ENCODE assay signal across 17 cellular contexts in genomic region chr6:44131880-44132279, GRCh38. TPM values are rescaled to one million over a fixed set of nuclear protein-coding genes. Genes with fewer than 3 reads are reported as not detected.
A peak's percentile ranks its signal among the peaks of the same experiment; 100 is the strongest.
DNase-seq lines count a peak whose midpoint lies in the region; ATAC-seq and TF ChIP-seq lines count a peak whose summit lies in the region.
"Had no signal": no experiment of that assay in that cellular context is flagged by ENCODE, and none has a peak within 500 bp of the region (broad histone marks: within the 10 kb centered on the region; RNA-seq: fewer than 3 reads in every experiment).

No MANE protein-coding gene starts in this region.

- peak overlapping the region; percentile 66 to 94 (median 85); a peak in 20 of 22 replicates for H3K4me2 ChIP-seq in BLaER1 treated with 17β-estradiol and CSF1 and Interleukin-3, amounts not matched to agents 10 nM and 100 nM
- no peak overlapping the region for H3K4me2 ChIP-seq in H9 (ENCODE audit: insufficient read depth, insufficient read length, low read length)
- H3K4me2 ChIP-seq: SK-N-SH had no signal

- H2AK5ac ChIP-seq in H9 (ENCODE audit: insufficient read length, low read length) = no peak overlapping the region

- H2AFZ ChIP-seq in H9 (ENCODE audit: low read length) = no peak overlapping the region

- H3T11ph ChIP-seq in H9 (ENCODE audit: low read length) = no peak overlapping the region

- H3K9ac ChIP-seq in BLaER1 treated with 17β-estradiol and CSF1 and Interleukin-3, amounts not matched to agents 10 nM and 100 nM = peak overlapping the region in 2 of 11 experiments; percentile 53 to 65; a peak in 1 of 22 replicates
- no peak overlapping the region for H3K9ac ChIP-seq in H9 (ENCODE audit: extremely low read depth, insufficient read length, low read length)
- H3K9ac ChIP-seq: SK-N-SH had no signal

- peaks cover 6% of the 10 kb centered on the region for H3K23me2 ChIP-seq in H9 (ENCODE audit: insufficient read length, low read depth, low read length, poor library complexity, severe bottlenecking)

- H4K8ac ChIP-seq in H9 (replicated peaks; ENCODE audit: insufficient read length, low read depth, low read length) = no peak overlapping the region

- H3K27me3 Mint-ChIP-seq in H9 (ENCODE audit: low read depth) = no peaks in the 10 kb centered on the region; the same call in 1 of the 2 replicates
- H3K27me3 Mint-ChIP-seq: B cell had no signal

- CTCF ChIA-PET in RWPE1 (lab: Yijun Ruan, JAX) = interaction anchor here (0.6 kb wide), 1 partner anchor 205 kb away, joined by 3 read pairs; no protein-coding TSS in a partner anchor

- no CpG with 5 or more reads among the region's 2 CpGs for WGBS in H9 (ENCODE audit: extremely low coverage, insufficient read length, low lambda C conversion rate)

- H4K91ac ChIP-seq in H9 (ENCODE audit: insufficient read length, low read depth, low read length) = no peak overlapping the region

- H3K4me3 Mint-ChIP-seq in H9 = peak overlapping the region in 1 of 2 experiments; percentile 17; a peak in 1 of 5 replicates
- H3K4me3 Mint-ChIP-seq: activated naive CD4-positive, alpha-beta T cell treated with anti-CD3 and anti-CD28 coated beads, Interleukin-2, amount 10 ng/mL, durations not matched to agents 7 days and 5 days; B cell had no signal

- peaks cover 0 to 29% (median 7%) of the 10 kb centered on the region in 11 experiments; a peak in 13 of 22 replicates for H3K36me3 ChIP-seq in BLaER1 treated with 17β-estradiol and CSF1 and Interleukin-3, amounts not matched to agents 10 nM and 100 nM
- H3K36me3 ChIP-seq: cardiac muscle cell had no signal

- H2BK12ac ChIP-seq in H9 (ENCODE audit: insufficient read length, low read depth, low read length) = no peak overlapping the region

- no peak overlapping the region for H3K4me3 ChIP-seq in BLaER1 treated with 17β-estradiol and CSF1 and Interleukin-3, amounts not matched to agents 10 nM and 100 nM
- H3K4me3 ChIP-seq: cardiac muscle cell, gastrocnemius medialis had no signal

- peaks cover 32 to 68% (median 61%) of the 10 kb centered on the region in 10 experiments for H3K4me1 ChIP-seq in BLaER1 treated with 17β-estradiol and CSF1 and Interleukin-3, amounts not matched to agents 10 nM and 100 nM
- no peaks in the 10 kb centered on the region for H3K4me1 ChIP-seq in H9 (ENCODE audit: insufficient read depth, low read length)

- H3K36me3 Mint-ChIP-seq in H9 (ENCODE audit: insufficient read depth in 1 of 3, low read depth in 3 of 3) = peaks cover 14 to 19% (median 18%) of the 10 kb centered on the region in 3 experiments

- no peaks in the 10 kb centered on the region for H3K9me3 ChIP-seq in BLaER1 treated with 17β-estradiol and CSF1 and Interleukin-3, amounts not matched to agents 10 nM and 100 nM (replicated peaks in 1 of 11)
- H3K9me3 ChIP-seq in H9 (ENCODE audit: control insufficient read depth, low read depth, low read length) = no peaks in the 10 kb centered on the region
- H3K9me3 ChIP-seq: gastrocnemius medialis, SK-N-SH had no signal

- no peak overlapping the region; a peak in 1 of 22 replicates for H3K27ac ChIP-seq in BLaER1 treated with 17β-estradiol and CSF1 and Interleukin-3, amounts not matched to agents 10 nM and 100 nM
- H3K27ac ChIP-seq in H9 (ENCODE audit: insufficient read length, low read depth, low read length) = no peak overlapping the region
- H3K27ac ChIP-seq in RWPE1 = peak overlapping the region; percentile 53

- no peak overlapping the region for H2BK15ac ChIP-seq in H9 (ENCODE audit: low read depth, low read length)

- TF ChIP-seq CTCF in H9 (conservative IDR thresholded peaks at IDR 0.05) (no peak), RWPE1 (conservative IDR thresholded peaks at IDR 0.05; ENCODE audit: low read depth) (no peak)

- POLR2A ChIA-PET in RWPE1 (lab: Yijun Ruan, JAX; ENCODE audit: low non-redundant PET) = no interaction called here

- no peaks in the 10 kb centered on the region for H3K9me3 Mint-ChIP-seq in H9
- H3K9me3 Mint-ChIP-seq: activated naive CD4-positive, alpha-beta T cell treated with anti-CD3 and anti-CD28 coated beads, Interleukin-2, amount 10 ng/mL, durations not matched to agents 7 days and 5 days had no signal

- no peak overlapping the region for H2BK20ac ChIP-seq in H9 (ENCODE audit: low read depth, low read length, poor library complexity, severe bottlenecking)

- H3K4ac ChIP-seq in H9 (ENCODE audit: low read depth, low read length) = no peak overlapping the region

- DNase-seq in H9 (peak; percentile 51), RWPE1 (ENCODE audit: low spot score) (no peak), left kidney (ENCODE audit: low read depth, low spot score) (peak; percentile 55), SKM-1 treated with dmso at 0.1 percent for 144 hours (lab: John Stamatoyannopoulos, UW; ENCODE audit: unreplicated experiment) (no peak), NCI-H345 treated with DMSO at 0.1 percent for 48 hours (lab: John Stamatoyannopoulos, UW; ENCODE audit: unreplicated experiment) (no peak)
- no peak for DNase-seq in activated effector memory CD4-positive, alpha-beta T cell treated with anti-CD3 and anti-CD28 coated beads, Interleukin-2, amount 50 U/mL, for 16 hours
- DNase-seq: activated CD8-positive, alpha-beta memory T cell treated with anti-CD3 and anti-CD28 coated beads, Interleukin-2, amount 50 U/mL, for 48 hours; activated naive CD4-positive, alpha-beta T cell treated with anti-CD3 and anti-CD28 coated beads, Interleukin-2, amount 10 ng/mL, durations not matched to agents 7 days and 5 days; gastrocnemius medialis; KG1; NCI-H1694 treated with DMSO at 0.1 percent for 48 hours; SK-N-SH had no signal

- peaks cover 0 to 11% (median 0%) of the 10 kb centered on the region in 11 experiments; a peak in 7 of 22 replicates for H3K27me3 ChIP-seq in BLaER1 treated with 17β-estradiol and CSF1 and Interleukin-3, amounts not matched to agents 10 nM and 100 nM
- H3K27me3 ChIP-seq in H9 (ENCODE audit: insufficient read depth, low read length) = no peaks in the 10 kb centered on the region
- H3K27me3 ChIP-seq: cardiac muscle cell, gastrocnemius medialis had no signal

- peaks cover under 1% of the 10 kb centered on the region; the same call in 1 of the 2 replicates for H3K79me2 ChIP-seq in H9 (ENCODE audit: insufficient read depth, low read length)

- peaks cover 35 to 56% of the 10 kb centered on the region in 2 experiments for H3K4me1 Mint-ChIP-seq in H9

- no peak overlapping the region for H3K23ac ChIP-seq in H9 (ENCODE audit: insufficient read length, low read depth, low read length)

- no peak overlapping the region for H3K14ac ChIP-seq in H9 (ENCODE audit: insufficient read depth, low read length)

- H3K18ac ChIP-seq in H9 (ENCODE audit: insufficient read length, low read depth, low read length) = no peak overlapping the region

- no peak overlapping the region for H3K56ac ChIP-seq in H9 (ENCODE audit: insufficient read length, low read depth, low read length)

- ATAC-seq in GM19351 (IDR thresholded peaks at IDR 0.05; ENCODE audit: unreplicated experiment) = no peak
- ATAC-seq: gastrocnemius medialis, HCT116 had no signal

- H3K79me1 ChIP-seq in H9 (ENCODE audit: insufficient read depth, low read depth, low read length, poor library complexity, severe bottlenecking) = no peaks in the 10 kb centered on the region

- no peak overlapping the region for H4K5ac ChIP-seq in H9 (ENCODE audit: insufficient read length, low read depth, low read length)

- no peak overlapping the region for H2BK120ac ChIP-seq in H9 (ENCODE audit: low read depth, low read length, poor library complexity, severe bottlenecking)

- peak overlapping the region in 1 of 3 experiments; percentile 44; a peak in 1 of 7 replicates for H3K27ac Mint-ChIP-seq in H9
- H3K27ac Mint-ChIP-seq: activated naive CD4-positive, alpha-beta T cell treated with anti-CD3 and anti-CD28 coated beads, Interleukin-2, amount 10 ng/mL, durations not matched to agents 7 days and 5 days; B cell had no signal

- H4K20me1 ChIP-seq in BLaER1 treated with 17β-estradiol and CSF1 and Interleukin-3, amounts not matched to agents 10 nM and 100 nM = peaks cover 8 to 73% (median 35%) of the 10 kb centered on the region in 11 experiments; a peak in 17 of 22 replicates
- H4K20me1 ChIP-seq in H9 (ENCODE audit: control insufficient read depth, insufficient read depth, insufficient read length) = peaks cover 3% of the 10 kb centered on the region

- no peak overlapping the region for H2BK5ac ChIP-seq in H9 (ENCODE audit: insufficient read length, low read length)

RNA-seq across cellular contexts. Expression of gene TMEM63B, which starts 4.5 kb away (rescaled TPM):
- 56.3 and 56.8 TPM in 2 replicates for total RNA-seq in H9 (2021)

RNA-seq across cellular contexts. Expression of gene MRPL14, which starts 4.6 kb away (rescaled TPM):
- 80.1 and 80.3 TPM in 2 replicates for total RNA-seq in H9 (2021)

RNA-seq across cellular contexts. Expression of gene CAPN11, which starts 26.7 kb away (rescaled TPM):
- 0.28 and 0.29 TPM in 2 replicates for total RNA-seq in H9 (2021)
- total RNA-seq: B cell, cardiac muscle cell had no signal

Comparison
In these comparisons a context has a peak if more than half of its experiments do, and no peak if none do; other contexts are left out.
1. DNase-seq: peak in H9 (single experiment) and left kidney (single experiment); none in RWPE1 (single experiment), SKM-1 treated with dmso at 0.1 percent for 144 hours (single experiment), activated effector memory CD4-positive, alpha-beta T cell treated with anti-CD3 and anti-CD28 coated beads, Interleukin-2, amount 50 U/mL, for 16 hours (single experiment) and NCI-H345 treated with DMSO at 0.1 percent for 48 hours (single experiment).